In genomic region chr3:177945999-177946398, GRCh38 we compare ENCODE assay signal across 19 cellular contexts.
"Had no signal": no experiment of that assay in that cellular context is flagged by ENCODE, and none has a peak within 500 bp of the region (broad histone marks: within the 10 kb centered on the region; RNA-seq: fewer than 3 reads in every experiment).

No MANE protein-coding gene starts in this region.

- H3K27ac Mint-ChIP-seq: activated CD4-positive, alpha-beta T cell treated with anti-CD3 and anti-CD28 coated beads, Interleukin-2, amount 10 ng/mL, durations not matched to agents 7 days and 5 days; activated CD8-positive, alpha-beta T cell treated with anti-CD3 and anti-CD28 coated beads, Interleukin-2, amount 10 ng/mL, durations not matched to agents 7 days and 5 days; endodermal cell; stimulated activated naive B cell treated with anti-CD40 and anti-IgM and Interleukin-4, amounts not matched to agents 10 μg/mL and 1 μg/mL and 100 μg/mL, for 72 hours; T-helper 1 cell treated with Interleukin-12 subunit alpha and Interleukin-12 subunit beta and Interleukin-4 antibody, amounts not matched to agents 30 μg/mL and 1 μg/mL, for 36 hours had no signal

- H3K4me1 Mint-ChIP-seq: endodermal cell had no signal

- ATAC-seq: activated CD4-positive, CD25-positive, alpha-beta regulatory T cell treated with anti-CD3 and anti-CD28 coated beads, Interleukin-2, amount 50 U/mL, for 24 hours; activated CD8-positive, alpha-beta T cell treated with anti-CD3 and anti-CD28 coated beads, Interleukin-2, amount 10 ng/mL, durations not matched to agents 7 days and 5 days; activated T-cell treated with anti-CD3 and anti-CD28 coated beads, Interleukin-2, amount 50 U/mL, for 4 hours; foreskin keratinocyte; left lung; pancreas; stimulated activated naive B cell treated with anti-CD40 and anti-IgM and Interleukin-4, amounts not matched to agents 10 μg/mL and 1 μg/mL and 100 μg/mL, for 72 hours had no signal

- H3K27me3 ChIP-seq: cardiac muscle cell, foreskin keratinocyte, left lung, pancreas, sigmoid colon had no signal

- FAIRE-seq: kidney had no signal

- H3K27ac ChIP-seq: cardiac muscle cell, epithelial cell of prostate, foreskin keratinocyte, left lung, pancreas, sigmoid colon had no signal

- H3K27me3 Mint-ChIP-seq: activated CD4-positive, alpha-beta T cell treated with anti-CD3 and anti-CD28 coated beads, Interleukin-2, amount 10 ng/mL, durations not matched to agents 7 days and 5 days; stimulated activated naive B cell treated with anti-CD40 and anti-IgM and Interleukin-4, amounts not matched to agents 10 μg/mL and 1 μg/mL and 100 μg/mL, for 72 hours had no signal

- H3K36me3 ChIP-seq: cardiac muscle cell, left lung, pancreas, sigmoid colon had no signal

- H3K4me3 Mint-ChIP-seq: activated CD4-positive, alpha-beta T cell treated with anti-CD3 and anti-CD28 coated beads, Interleukin-2, amount 10 ng/mL, durations not matched to agents 7 days and 5 days; activated CD8-positive, alpha-beta T cell treated with anti-CD3 and anti-CD28 coated beads, Interleukin-2, amount 10 ng/mL, durations not matched to agents 7 days and 5 days; activated T-cell treated with anti-CD3 and anti-CD28 coated beads, Interleukin-2, amount 50 U/mL, for 4 hours; endodermal cell; stimulated activated naive B cell treated with anti-CD40 and anti-IgM and Interleukin-4, amounts not matched to agents 10 μg/mL and 1 μg/mL and 100 μg/mL, for 72 hours; T-helper 1 cell treated with Interleukin-12 subunit alpha and Interleukin-12 subunit beta and Interleukin-4 antibody, amounts not matched to agents 30 μg/mL and 1 μg/mL, for 36 hours had no signal

- H3K9me3 ChIP-seq: left lung, pancreas, sigmoid colon had no signal

- H3K4me1 ChIP-seq: foreskin keratinocyte, pancreas, sigmoid colon had no signal

- DNase-seq: activated CD4-positive, alpha-beta T cell treated with anti-CD3 and anti-CD28 coated beads, Interleukin-2, amount 10 ng/mL, durations not matched to agents 7 days and 5 days; activated CD8-positive, alpha-beta T cell treated with anti-CD3 and anti-CD28 coated beads, Interleukin-2, amount 10 ng/mL, durations not matched to agents 7 days and 5 days; activated effector memory CD4-positive, alpha-beta T cell treated with Interleukin-2 at 50 U/mL for 16 hours; activated naive CD4-positive, alpha-beta T cell treated with anti-CD3 and anti-CD28 coated beads, Interleukin-2, amount 50 U/mL, for 16 hours; activated T-cell treated with anti-CD3 and anti-CD28 coated beads, Interleukin-2, amount 50 U/mL, for 4 hours; amniotic stem cell; endodermal cell; foreskin keratinocyte; head of caudate nucleus; kidney; left lung; pancreas; sigmoid colon; stimulated activated CD4-positive, alpha-beta T cell treated with anti-CD3 and anti-CD28 coated beads, Interleukin-4, amount 100 ng/mL, for 4 hours; stimulated activated naive B cell treated with anti-CD40 and anti-IgM and Interleukin-4, amounts not matched to agents 10 μg/mL and 1 μg/mL and 100 μg/mL, for 72 hours had no signal

- H3K4me3 ChIP-seq: cardiac muscle cell, left lung, pancreas, sigmoid colon had no signal

- H3K9me3 Mint-ChIP-seq: endodermal cell had no signal
